Comparison of ENCODE assay signal across 28 cellular contexts in the genomic region with DNA sequence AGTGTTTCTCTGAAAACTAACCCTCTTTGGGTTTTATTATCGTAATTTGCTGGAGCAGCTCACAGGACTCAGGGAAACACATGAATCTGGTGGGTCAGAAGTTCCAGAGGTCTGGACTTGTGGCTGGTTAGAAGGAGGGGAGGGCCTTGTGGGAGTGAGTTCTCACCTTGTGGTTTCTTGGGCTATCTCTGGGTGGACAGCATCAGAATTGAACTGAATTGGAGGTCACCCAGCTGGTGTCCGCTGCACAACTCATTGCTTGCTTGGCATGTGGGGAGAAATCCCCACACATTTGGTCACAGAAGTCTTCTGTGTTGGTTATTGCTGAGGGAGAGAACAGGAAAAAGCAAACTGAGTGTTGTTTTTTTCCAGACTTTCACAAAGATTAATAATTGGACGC.
"Had no signal": no experiment of that assay in that cellular context is flagged by ENCODE, and none has a peak within 500 bp of the region (broad histone marks: within the 10 kb centered on the region; RNA-seq: fewer than 3 reads in every experiment).

No MANE protein-coding gene starts in this region.

- H3K27me3 ChIP-seq: cardiac muscle cell, SJCRH30 had no signal

- ATAC-seq: activated naive CD8-positive, alpha-beta T cell treated with anti-CD3 and anti-CD28 coated beads, Interleukin-2, amount 50 U/mL, for 24 hours had no signal

- H3K4me1 ChIP-seq: SJCRH30 had no signal

- H3K36me3 ChIP-seq: cardiac muscle cell, SJCRH30 had no signal

- H3K9me3 ChIP-seq: SJCRH30 had no signal

- H3K4me2 ChIP-seq: PC-9 had no signal

- H3K4me3 ChIP-seq: cardiac muscle cell, PC-9, SJCRH30, SK-N-MC had no signal

- H2AFZ ChIP-seq: PC-9 had no signal

- DNase-seq: activated B cell treated with CpG ODN at 0.5 μM for 24 hours; activated CD4-positive, alpha-beta memory T cell treated with anti-CD3 and anti-CD28 coated beads for 36 hours; activated CD4-positive, alpha-beta T cell treated with anti-CD3 and anti-CD28 coated beads for 4 hours; activated CD4-positive, alpha-beta T cell treated with anti-CD3 and anti-CD28 coated beads, Interleukin-2, amount 50 U/mL, for 1 hour; activated CD4-positive, CD25-positive, alpha-beta regulatory T cell treated with anti-CD3 and anti-CD28 coated beads, Interleukin-2, amount 50 U/mL, for 72 hours; activated CD8-positive, alpha-beta memory T cell treated with anti-CD3 and anti-CD28 coated beads, Interleukin-2, amount 50 U/mL, for 4 hours; activated effector memory CD4-positive, alpha-beta T cell treated with Interleukin-2 at 50 U/mL for 16 hours; activated naive CD4-positive, alpha-beta T cell treated with anti-CD3 and anti-CD28 coated beads, Interleukin-2, amount 10 ng/mL, durations not matched to agents 7 days and 5 days; activated naive CD8-positive, alpha-beta T cell treated with anti-CD3 and anti-CD28 coated beads, Interleukin-2, amount 50 U/mL, for 24 hours; activated T-cell treated with anti-CD3 and anti-CD28 coated beads, Interleukin-2, amount 50 U/mL, for 48 hours; aorta; Karpas-422; KBM-7; MM.1S; MV-4-11; NCI-H1092; NCI-H1436 treated with DMSO at 0.1 percent for 48 hours; NCI-H1694 treated with DMSO at 0.1 percent for 48 hours; NCI-H2029; NCI-H345; NCI-H524 treated with DMSO at 0.1 percent for 48 hours; NK-92 treated with Interleukin-12 subunit alpha and Interleukin-12 subunit beta, amount 100 ng/mL, for 24 hours; PC-9; SHP77; SJCRH30 had no signal

- H3K27ac ChIP-seq: cardiac muscle cell, PC-9, SJCRH30, SK-N-MC, VCaP had no signal
